In genomic region chr12:12725086-12725955, GRCh38 we compare ENCODE assay signal across 8 cellular contexts. TPM values are rescaled to one million over a fixed set of nuclear protein-coding genes. Genes with fewer than 3 reads are reported as not detected.
DNase-seq lines count a peak whose midpoint lies in the region; ATAC-seq lines count a peak whose summit lies in the region.

No MANE protein-coding gene starts in this region.

- ATAC-seq in GM19043 (IDR thresholded peaks at IDR 0.05; ENCODE audit: low read depth, unreplicated experiment) (peak; percentile 43), HG03354 (IDR thresholded peaks at IDR 0.05; ENCODE audit: poor library complexity, severe bottlenecking, unreplicated experiment) (peak; percentile 62)

- DNase-seq in AG20443 (ENCODE audit: low spot score) (peak; percentile 92), NCI-H446 (lab: John Stamatoyannopoulos, UW) (peak; percentile 96 to 99), cerebellum (ENCODE audit: low spot score) (peak; percentile 94), kidney glomerular epithelial cell (lab: John Stamatoyannopoulos, UW) (peak; percentile 98)
- DNase-seq in activated CD4-positive, alpha-beta T cell treated with anti-CD3 and anti-CD28 coated beads for 1 hour, result peak; percentile 80
- peak; percentile 90 to 93 for DNase-seq in stimulated activated CD4-positive, alpha-beta T cell treated with anti-CD3 and anti-CD28 coated beads, Interleukin-15, amount 100 ng/mL, for 48 hours (ENCODE audit: low read depth in 2 of 2)

RNA-seq across cellular contexts. Expression of gene CDKN1B, which starts 8.2 kb away (rescaled TPM):
- 64.6 TPM for total RNA-seq in cerebellum

RNA-seq across cellular contexts. Expression of gene GPR19, which starts 29.3 kb away (rescaled TPM):
- total RNA-seq in cerebellum, result 23.0 TPM

Comparison
In these comparisons a context has a peak if more than half of its experiments do, and no peak if none do; other contexts are left out.
1. Peak in every context shown above with its lines: DNase-seq and ATAC-seq.